In the genomic region with DNA sequence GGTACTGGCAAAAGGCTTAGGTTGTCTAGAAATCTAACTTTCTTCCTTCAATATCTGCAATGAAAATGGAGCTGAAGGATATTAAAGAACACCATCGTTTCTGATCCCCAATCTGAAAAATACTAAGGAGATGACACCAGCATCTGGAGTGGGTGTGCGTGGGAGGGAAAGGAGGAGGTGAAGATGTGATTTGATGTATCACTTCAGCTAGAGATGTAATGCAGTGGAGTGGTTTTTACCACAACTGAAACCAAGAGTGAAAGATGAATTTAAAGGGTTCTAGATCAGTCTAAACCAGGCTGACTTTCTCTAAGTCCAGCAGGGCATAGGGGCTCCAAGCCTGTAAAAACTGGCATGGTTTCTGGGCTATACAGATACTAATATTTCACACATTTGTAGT, we compare ENCODE assay signal across 12 cellular contexts.
A peak's percentile ranks its signal among the peaks of the same experiment; 100 is the strongest.
DNase-seq lines count a peak whose midpoint lies in the region; ATAC-seq, FAIRE-seq and TF ChIP-seq lines count a peak whose summit lies in the region.
"Had no signal": no experiment of that assay in that cellular context is flagged by ENCODE, and none has a peak within 500 bp of the region (broad histone marks: within the 10 kb centered on the region; RNA-seq: fewer than 3 reads in every experiment).

No MANE protein-coding gene starts in this region.

- no peak overlapping the region for H3K27ac Mint-ChIP-seq in activated CD4-positive, alpha-beta T cell treated with anti-CD3 and anti-CD28 coated beads for 36 hours
- H3K27ac Mint-ChIP-seq: mesothelial cell of epicardium had no signal

- H3K27me3 Mint-ChIP-seq in activated CD4-positive, alpha-beta T cell treated with anti-CD3 and anti-CD28 coated beads for 36 hours: no peaks in the 10 kb centered on the region

- peaks cover 10% of the 10 kb centered on the region for H3K9me3 Mint-ChIP-seq in activated CD4-positive, alpha-beta T cell treated with anti-CD3 and anti-CD28 coated beads for 36 hours (ENCODE audit: low read depth)

- H3K4me3 Mint-ChIP-seq in activated CD4-positive, alpha-beta T cell treated with anti-CD3 and anti-CD28 coated beads for 36 hours: no peak overlapping the region
- H3K4me3 Mint-ChIP-seq: mesothelial cell of epicardium had no signal

- POLR2A ChIA-PET in activated CD4-positive, alpha-beta T cell treated with anti-CD3 and anti-CD28 coated beads for 36 hours (lab: Charles Lee): interaction anchor here (1.0 kb wide), 1 partner anchor 43 kb away, joined by 5 read pairs; no protein-coding TSS in a partner anchor

- no peak overlapping the region for H3K4me3 ChIP-seq in kidney (ENCODE audit: low read length in 2 of 2)
- H3K4me3 ChIP-seq: body of pancreas, skin epidermis had no signal

- no peak for FAIRE-seq in kidney (lab: Jason Lieb, UNC)

- intact Hi-C loops in activated CD4-positive, alpha-beta T cell treated with anti-CD3 and anti-CD28 coated beads for 36 hours (cut with DNase I, micrococcal nuclease): no loop called here
- intact Hi-C loops in kidney (cut with DNase I): no loop called here

- CTCF ChIA-PET in activated CD4-positive, alpha-beta T cell treated with anti-CD3 and anti-CD28 coated beads for 36 hours (lab: Charles Lee): interaction anchor here (0.6 to 0.9 kb wide), 2 partner anchors 16 to 21 kb away, joined by 3 read pairs; no protein-coding TSS in a partner anchor

- H3K4me1 Mint-ChIP-seq in activated CD4-positive, alpha-beta T cell treated with anti-CD3 and anti-CD28 coated beads for 36 hours: peaks cover 33% of the 10 kb centered on the region
- H3K4me1 Mint-ChIP-seq: mesothelial cell of epicardium had no signal

- H3K36me3 ChIP-seq in kidney (ENCODE audit: control insufficient read depth in 1 of 2, insufficient read depth in 2 of 2, low read length in 2 of 2): no peaks in the 10 kb centered on the region

- no peak overlapping the region for H3K27ac ChIP-seq in kidney (ENCODE audit: low read depth in 2 of 2, low read length in 2 of 2)
- H3K27ac ChIP-seq: body of pancreas, skin epidermis had no signal

- no peak overlapping the region for H3K9ac ChIP-seq in kidney (ENCODE audit: low read length in 2 of 2)

- DNase-seq in activated CD4-positive, alpha-beta T cell treated with anti-CD3 and anti-CD28 coated beads for 36 hours: peak; percentile 77
- no peak for DNase-seq in activated CD4-positive, alpha-beta T cell treated with anti-CD3 and anti-CD28 coated beads, Interleukin-2, amount 50 U/mL, for 1 hour
- DNase-seq in activated CD8-positive, alpha-beta memory T cell treated with anti-CD3 and anti-CD28 coated beads, Interleukin-2, amount 50 U/mL, for 48 hours: peak; percentile 75
- DNase-seq in stimulated activated CD8-positive, alpha-beta memory T cell treated with anti-CD3 and anti-CD28 coated beads, Interleukin-7, amount 100 ng/mL, for 24 hours (ENCODE audit: low read depth): peak; percentile 41
- DNase-seq in dermis blood vessel endothelial cell: no peak
- no peak for DNase-seq in kidney
- no peak for DNase-seq in NOMO-1 treated with DMSO at 0.1 percent for 48 hours (lab: John Stamatoyannopoulos, UW; ENCODE audit: unreplicated experiment)
- DNase-seq: body of pancreas, NCI-H446 treated with DMSO at 0.1 percent for 48 hours had no signal

- no peak for TF ChIP-seq CTCF in kidney (IDR thresholded peaks at IDR 0.05; ENCODE audit: borderline replicate concordance, extremely low read depth, insufficient read depth)

- peaks cover 29% of the 10 kb centered on the region for H3K36me3 Mint-ChIP-seq in activated CD4-positive, alpha-beta T cell treated with anti-CD3 and anti-CD28 coated beads for 36 hours (ENCODE audit: low read depth)

- ATAC-seq in activated CD4-positive, alpha-beta T cell treated with anti-CD3 and anti-CD28 coated beads for 36 hours: peak; percentile 85
- peak; percentile 95 for ATAC-seq in HG02852 (IDR thresholded peaks at IDR 0.05; ENCODE audit: unreplicated experiment)
- ATAC-seq: body of pancreas had no signal

- H3K4me1 ChIP-seq in kidney (ENCODE audit: control insufficient read depth in 1 of 2, insufficient read depth in 1 of 2, low read depth in 1 of 2, low read length in 2 of 2): no peaks in the 10 kb centered on the region
- H3K4me1 ChIP-seq: body of pancreas had no signal

- peaks cover 0 to 2% of the 10 kb centered on the region in 2 donors for H3K9me3 ChIP-seq in kidney (ENCODE audit: control insufficient read depth in 1 of 2, low read length in 2 of 2)
- H3K9me3 ChIP-seq: body of pancreas had no signal

Comparison
In these comparisons a context has a peak if more than half of its experiments do, and no peak if none do; other contexts are left out.
1. DNase-seq: peak in activated CD4-positive, alpha-beta T cell treated with anti-CD3 and anti-CD28 coated beads for 36 hours (single experiment), activated CD8-positive, alpha-beta memory T cell treated with anti-CD3 and anti-CD28 coated beads, Interleukin-2, amount 50 U/mL, for 48 hours (single experiment) and stimulated activated CD8-positive, alpha-beta memory T cell treated with anti-CD3 and anti-CD28 coated beads, Interleukin-7, amount 100 ng/mL, for 24 hours (single experiment); none in activated CD4-positive, alpha-beta T cell treated with anti-CD3 and anti-CD28 coated beads, Interleukin-2, amount 50 U/mL, for 1 hour (single experiment), dermis blood vessel endothelial cell (single experiment), kidney (single experiment) and NOMO-1 treated with DMSO at 0.1 percent for 48 hours (single experiment).